1 cellular context compared by ENCODE assay signal in the genomic region with DNA sequence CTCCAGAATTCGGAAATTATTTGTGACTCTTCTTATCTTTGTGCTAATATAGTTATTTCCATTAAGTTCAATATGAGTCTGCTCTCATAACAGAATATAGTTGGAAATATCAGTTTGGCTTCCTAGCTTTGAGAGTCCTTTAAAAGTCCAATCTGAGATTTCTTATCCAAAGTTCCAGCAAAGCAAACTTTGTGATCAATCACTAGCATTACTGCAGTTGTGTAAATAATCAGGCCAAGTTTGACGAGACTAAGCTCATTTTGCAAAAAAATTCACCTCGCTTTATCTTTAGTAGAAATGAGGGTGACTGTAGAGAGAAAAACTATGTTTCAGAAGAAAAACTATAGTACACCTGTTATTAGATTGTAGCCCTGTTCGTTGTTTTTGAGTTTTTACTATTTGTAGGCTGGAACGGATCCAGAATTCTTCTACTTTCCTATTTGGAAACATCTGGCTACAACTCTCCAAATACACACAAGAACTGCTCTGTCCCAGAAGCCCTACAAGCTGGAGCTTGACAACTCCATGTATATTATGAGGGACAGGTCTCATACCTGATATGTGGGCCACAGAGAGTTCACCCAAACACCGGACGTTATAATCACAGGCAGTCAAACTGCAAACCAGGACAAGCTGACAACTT.
TF ChIP-seq lines count a peak whose summit lies in the region.

No MANE protein-coding gene starts in this region.

TF ChIP-seq in GM23338, 12 proteins besides CTCF, POLR2A, EP300 and RAD21 (continued from another document):
- TF ChIP-seq, protein P1, sequence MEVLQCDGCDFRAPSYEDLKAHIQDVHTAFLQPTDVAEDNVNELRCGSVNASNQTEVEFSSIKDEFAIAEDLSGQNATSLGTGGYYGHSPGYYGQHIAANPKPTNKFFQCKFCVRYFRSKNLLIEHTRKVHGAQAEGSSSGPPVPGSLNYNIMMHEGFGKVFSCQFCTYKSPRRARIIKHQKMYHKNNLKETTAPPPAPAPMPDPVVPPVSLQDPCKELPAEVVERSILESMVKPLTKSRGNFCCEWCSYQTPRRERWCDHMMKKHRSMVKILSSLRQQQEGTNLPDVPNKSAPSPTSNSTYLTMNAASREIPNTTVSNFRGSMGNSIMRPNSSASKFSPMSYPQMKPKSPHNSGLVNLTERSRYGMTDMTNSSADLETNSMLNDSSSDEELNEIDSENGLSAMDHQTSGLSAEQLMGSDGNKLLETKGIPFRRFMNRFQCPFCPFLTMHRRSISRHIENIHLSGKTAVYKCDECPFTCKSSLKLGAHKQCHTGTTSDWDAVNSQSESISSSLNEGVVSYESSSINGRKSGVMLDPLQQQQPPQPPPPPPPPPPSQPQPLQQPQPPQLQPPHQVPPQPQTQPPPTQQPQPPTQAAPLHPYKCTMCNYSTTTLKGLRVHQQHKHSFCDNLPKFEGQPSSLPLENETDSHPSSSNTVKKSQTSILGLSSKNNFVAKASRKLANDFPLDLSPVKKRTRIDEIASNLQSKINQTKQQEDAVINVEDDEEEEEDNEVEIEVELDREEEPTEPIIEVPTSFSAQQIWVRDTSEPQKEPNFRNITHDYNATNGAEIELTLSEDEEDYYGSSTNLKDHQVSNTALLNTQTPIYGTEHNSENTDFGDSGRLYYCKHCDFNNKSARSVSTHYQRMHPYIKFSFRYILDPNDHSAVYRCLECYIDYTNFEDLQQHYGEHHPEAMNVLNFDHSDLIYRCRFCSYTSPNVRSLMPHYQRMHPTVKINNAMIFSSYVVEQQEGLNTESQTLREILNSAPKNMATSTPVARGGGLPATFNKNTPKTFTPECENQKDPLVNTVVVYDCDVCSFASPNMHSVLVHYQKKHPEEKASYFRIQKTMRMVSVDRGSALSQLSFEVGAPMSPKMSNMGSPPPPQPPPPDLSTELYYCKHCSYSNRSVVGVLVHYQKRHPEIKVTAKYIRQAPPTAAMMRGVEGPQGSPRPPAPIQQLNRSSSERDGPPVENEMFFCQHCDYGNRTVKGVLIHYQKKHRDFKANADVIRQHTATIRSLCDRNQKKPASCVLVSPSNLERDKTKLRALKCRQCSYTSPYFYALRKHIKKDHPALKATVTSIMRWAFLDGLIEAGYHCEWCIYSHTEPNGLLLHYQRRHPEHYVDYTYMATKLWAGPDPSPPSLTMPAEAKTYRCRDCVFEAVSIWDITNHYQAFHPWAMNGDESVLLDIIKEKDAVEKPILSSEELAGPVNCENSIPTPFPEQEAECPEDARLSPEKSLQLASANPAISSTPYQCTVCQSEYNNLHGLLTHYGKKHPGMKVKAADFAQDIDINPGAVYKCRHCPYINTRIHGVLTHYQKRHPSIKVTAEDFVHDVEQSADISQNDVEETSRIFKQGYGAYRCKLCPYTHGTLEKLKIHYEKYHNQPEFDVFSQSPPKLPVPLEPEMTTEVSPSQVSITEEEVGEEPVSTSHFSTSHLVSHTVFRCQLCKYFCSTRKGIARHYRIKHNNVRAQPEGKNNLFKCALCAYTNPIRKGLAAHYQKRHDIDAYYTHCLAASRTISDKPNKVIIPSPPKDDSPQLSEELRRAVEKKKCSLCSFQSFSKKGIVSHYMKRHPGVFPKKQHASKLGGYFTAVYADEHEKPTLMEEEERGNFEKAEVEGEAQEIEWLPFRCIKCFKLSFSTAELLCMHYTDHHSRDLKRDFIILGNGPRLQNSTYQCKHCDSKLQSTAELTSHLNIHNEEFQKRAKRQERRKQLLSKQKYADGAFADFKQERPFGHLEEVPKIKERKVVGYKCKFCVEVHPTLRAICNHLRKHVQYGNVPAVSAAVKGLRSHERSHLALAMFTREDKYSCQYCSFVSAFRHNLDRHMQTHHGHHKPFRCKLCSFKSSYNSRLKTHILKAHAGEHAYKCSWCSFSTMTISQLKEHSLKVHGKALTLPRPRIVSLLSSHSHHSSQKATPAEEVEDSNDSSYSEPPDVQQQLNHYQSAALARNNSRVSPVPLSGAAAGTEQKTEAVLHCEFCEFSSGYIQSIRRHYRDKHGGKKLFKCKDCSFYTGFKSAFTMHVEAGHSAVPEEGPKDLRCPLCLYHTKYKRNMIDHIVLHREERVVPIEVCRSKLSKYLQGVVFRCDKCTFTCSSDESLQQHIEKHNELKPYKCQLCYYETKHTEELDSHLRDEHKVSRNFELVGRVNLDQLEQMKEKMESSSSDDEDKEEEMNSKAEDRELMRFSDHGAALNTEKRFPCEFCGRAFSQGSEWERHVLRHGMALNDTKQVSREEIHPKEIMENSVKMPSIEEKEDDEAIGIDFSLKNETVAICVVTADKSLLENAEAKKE (CRISPR knock-in tag; IDR thresholded peaks at IDR 0.05): no peak
- TF ChIP-seq, protein P2, sequence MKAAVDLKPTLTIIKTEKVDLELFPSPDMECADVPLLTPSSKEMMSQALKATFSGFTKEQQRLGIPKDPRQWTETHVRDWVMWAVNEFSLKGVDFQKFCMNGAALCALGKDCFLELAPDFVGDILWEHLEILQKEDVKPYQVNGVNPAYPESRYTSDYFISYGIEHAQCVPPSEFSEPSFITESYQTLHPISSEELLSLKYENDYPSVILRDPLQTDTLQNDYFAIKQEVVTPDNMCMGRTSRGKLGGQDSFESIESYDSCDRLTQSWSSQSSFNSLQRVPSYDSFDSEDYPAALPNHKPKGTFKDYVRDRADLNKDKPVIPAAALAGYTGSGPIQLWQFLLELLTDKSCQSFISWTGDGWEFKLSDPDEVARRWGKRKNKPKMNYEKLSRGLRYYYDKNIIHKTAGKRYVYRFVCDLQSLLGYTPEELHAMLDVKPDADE (IDR thresholded peaks at IDR 0.05): no peak
- TF ChIP-seq JUNB (IDR thresholded peaks at IDR 0.05; ENCODE audit: unreplicated experiment): no peak
- no peak for TF ChIP-seq EZH2 (IDR thresholded peaks at IDR 0.05; ENCODE audit: low read depth, unreplicated experiment)
- no peak for TF ChIP-seq ZNF114 (CRISPR knock-in tag; IDR thresholded peaks at IDR 0.05)
TF ChIP-seq in GM23338: peak in this region for 0.
